ENCODE assay signal across 1 cellular context in genomic region chr17:9604583-9604982, GRCh38.
TF ChIP-seq lines count a peak whose summit lies in the region.

No MANE protein-coding gene starts in this region.

TF ChIP-seq in HEK293, 187 proteins besides CTCF, POLR2A, EP300 and RAD21 (continued from another document):
- TF ChIP-seq REST (tag by site-specific recombination; IDR thresholded peaks at IDR 0.05) (peak; percentile 78), ZNF266 (tag by site-specific recombination; IDR thresholded peaks at IDR 0.05; ENCODE audit: low read depth) (peak; percentile 91), ZNF555 (tag by site-specific recombination; conservative IDR thresholded peaks at IDR 0.05) (peak; percentile 97), ZNF394 (tag by site-specific recombination; IDR thresholded peaks at IDR 0.05; ENCODE audit: borderline replicate concordance) (peak; percentile 95), RBAK (tag by site-specific recombination; IDR thresholded peaks at IDR 0.05) (0 out of 2 replicates have a peak, but pooled peaks have one; percentile 57), ZNF433 (tag by site-specific recombination; IDR thresholded peaks at IDR 0.05; ENCODE audit: low read depth) (peak; percentile 77), ZBTB21 (tag by site-specific recombination; IDR thresholded peaks at IDR 0.05) (peak; percentile 43; the same call in 1 of the 2 replicates), ZNF791 (tag by site-specific recombination; IDR thresholded peaks at IDR 0.05) (peak; percentile 66; the same call in 1 of the 2 replicates), ZBTB11 (tag by site-specific recombination; conservative IDR thresholded peaks at IDR 0.05; ENCODE audit: low read depth) (peak; percentile 85), ZNF501 (tag by site-specific recombination; IDR thresholded peaks at IDR 0.05) (peak; percentile 55; the same call in 1 of the 2 replicates), ZNF529 (tag by site-specific recombination; IDR thresholded peaks at IDR 0.05; ENCODE audit: insufficient replicate concordance) (peak; percentile 33), ZNF580 (tag by site-specific recombination; IDR thresholded peaks at IDR 0.05) (peak; percentile 65; the same call in 1 of the 2 replicates), ZNF560 (tag by site-specific recombination; IDR thresholded peaks at IDR 0.05; ENCODE audit: borderline replicate concordance) (peak; percentile 88; the same call in 1 of the 2 replicates), ZNF404 (tag by site-specific recombination; IDR thresholded peaks at IDR 0.05) (peak; percentile 69; the same call in 1 of the 2 replicates), ZNF155 (tag by site-specific recombination; IDR thresholded peaks at IDR 0.05) (0 out of 2 replicates have a peak, but pooled peaks have one; percentile 43), ZNF202 (tag by site-specific recombination; IDR thresholded peaks at IDR 0.05; ENCODE audit: borderline replicate concordance) (peak; percentile 59; the same call in 1 of the 2 replicates), ZNF623 (tag by site-specific recombination; IDR thresholded peaks at IDR 0.05) (peak; percentile 85), ZNF138 (tag by site-specific recombination; IDR thresholded peaks at IDR 0.05; ENCODE audit: borderline replicate concordance) (peak; percentile 76; the same call in 1 of the 2 replicates), ZNF354C (tag by site-specific recombination; IDR thresholded peaks at IDR 0.05; ENCODE audit: borderline replicate concordance, low read depth) (peak; percentile 71; the same call in 1 of the 2 replicates), SP3 (tag by site-specific recombination; IDR thresholded peaks at IDR 0.05) (peak; percentile 23; the same call in 1 of the 2 replicates), KLF7 (tag by site-specific recombination; IDR thresholded peaks at IDR 0.05; ENCODE audit: borderline replicate concordance) (peak; percentile 70; the same call in 1 of the 2 replicates), ZNF514 (tag by site-specific recombination; IDR thresholded peaks at IDR 0.05) (peak; percentile 82; the same call in 1 of the 2 replicates), ZNF19 (tag by site-specific recombination; IDR thresholded peaks at IDR 0.05; ENCODE audit: low read depth) (0 out of 2 replicates have a peak, but pooled peaks have one; percentile 57), ZNF140 (tag by site-specific recombination; IDR thresholded peaks at IDR 0.05) (peak; percentile 90), ZNF654 (tag by site-specific recombination; IDR thresholded peaks at IDR 0.05; ENCODE audit: low read depth) (peak; percentile 47), ZNF23 (tag by site-specific recombination; IDR thresholded peaks at IDR 0.05; ENCODE audit: borderline replicate concordance) (peak; percentile 39; the same call in 1 of the 2 replicates), ZBTB1 (tag by site-specific recombination; IDR thresholded peaks at IDR 0.05) (peak; percentile 64; the same call in 1 of the 2 replicates), ZNF518A (tag by site-specific recombination; conservative IDR thresholded peaks at IDR 0.05; ENCODE audit: low read depth) (peak; percentile 95)
